Comparison of ENCODE assay signal across 12 cellular contexts in the genomic region with DNA sequence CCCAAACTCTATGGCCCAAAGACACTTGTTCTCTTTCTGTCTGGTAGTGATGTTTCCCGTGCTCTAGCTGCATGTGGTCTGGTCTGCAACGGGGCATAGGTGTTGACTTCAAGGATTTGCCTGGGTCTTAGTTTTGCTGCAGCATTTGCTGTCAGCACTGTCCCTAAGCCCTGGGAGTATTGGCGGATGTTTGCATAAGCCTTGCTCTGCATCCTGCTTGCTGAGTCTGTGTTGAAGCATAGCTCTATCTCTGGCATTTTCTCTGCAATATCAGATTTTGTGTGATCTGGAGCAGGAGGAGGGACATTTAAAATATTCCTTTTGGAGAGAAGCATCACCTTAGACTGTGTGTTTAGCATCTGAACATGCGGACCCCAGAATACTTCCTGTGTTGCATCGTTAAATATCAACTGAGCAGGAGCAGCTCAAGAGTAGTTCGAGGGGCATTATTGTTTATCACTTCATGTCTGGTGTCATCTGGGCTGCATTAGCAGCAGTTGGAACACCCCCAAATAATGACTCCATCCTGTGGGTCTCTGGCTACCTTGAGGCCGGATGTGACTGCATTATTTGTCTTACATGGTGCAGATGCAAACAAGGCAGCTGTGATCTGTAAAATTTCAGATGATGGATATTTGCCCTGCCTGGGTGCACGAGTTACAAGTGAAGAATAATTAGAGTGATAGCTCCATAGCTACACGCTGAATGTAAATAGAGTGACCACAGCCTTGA.
DNase-seq lines count a peak whose midpoint lies in the region; ATAC-seq, FAIRE-seq and TF ChIP-seq lines count a peak whose summit lies in the region.
"Had no signal": no experiment of that assay in that cellular context is flagged by ENCODE, and none has a peak within 500 bp of the region (broad histone marks: within the 10 kb centered on the region; RNA-seq: fewer than 3 reads in every experiment).

No MANE protein-coding gene starts in this region.

- H3K27ac ChIP-seq in AG04450 (ENCODE audit: low read depth, low read length) = no peak overlapping the region
- H3K27ac ChIP-seq in endodermal cell (ENCODE audit: low read depth, low read length) = no peak overlapping the region
- H3K27ac ChIP-seq in kidney (ENCODE audit: low read depth in 2 of 2, low read length in 2 of 2) = no peak overlapping the region
- H3K27ac ChIP-seq in left ventricle myocardium inferior (replicated peaks) = no peak overlapping the region

- H3K4me3 Mint-ChIP-seq in endodermal cell = no peak overlapping the region
- H3K4me3 Mint-ChIP-seq: stimulated activated memory B cell treated with anti-CD40 and anti-IgM and Interleukin-4, amounts not matched to agents 10 μg/mL and 1 μg/mL and 100 μg/mL, for 72 hours had no signal

- POLR2A ChIA-PET in AG04450 (lab: Yijun Ruan, JAX) = no interaction called here

- H3K9me3 Mint-ChIP-seq in endodermal cell = no peaks in the 10 kb centered on the region
- H3K9me3 Mint-ChIP-seq: stimulated activated memory B cell treated with anti-CD40 and anti-IgM and Interleukin-4, amounts not matched to agents 10 μg/mL and 1 μg/mL and 100 μg/mL, for 72 hours had no signal

- TF ChIP-seq CTCF in AG04450 (IDR thresholded peaks at IDR 0.05; ENCODE audit: low read depth, low read length) (no peak), endodermal cell (conservative IDR thresholded peaks at IDR 0.05) (no peak), kidney (IDR thresholded peaks at IDR 0.05; ENCODE audit: borderline replicate concordance, extremely low read depth, insufficient read depth) (no peak), left ventricle myocardium inferior (IDR thresholded peaks at IDR 0.05; ENCODE audit: borderline replicate concordance) (no peak)

- no peak overlapping the region for H3K27ac Mint-ChIP-seq in endodermal cell
- H3K27ac Mint-ChIP-seq: stimulated activated memory B cell treated with anti-CD40 and anti-IgM and Interleukin-4, amounts not matched to agents 10 μg/mL and 1 μg/mL and 100 μg/mL, for 72 hours had no signal

- DNase-seq in AG04450 (ENCODE audit: low read depth, low spot score) = peak; percentile 26
- DNase-seq in EL = peak; percentile 78
- peak; percentile 59 for DNase-seq in M059J (ENCODE audit: low read depth)
- DNase-seq in endodermal cell = peak; percentile 61
- DNase-seq in NCI-H1048 (lab: John Stamatoyannopoulos, UW) = no peak
- DNase-seq in kidney = no peak
- DNase-seq in left ventricle myocardium inferior = no peak
- DNase-seq: NCI-H187 had no signal

- H3K27me3 ChIP-seq in AG04450 (ENCODE audit: control insufficient read depth, insufficient read depth, low read length) = no peaks in the 10 kb centered on the region
- H3K27me3 ChIP-seq in endodermal cell (ENCODE audit: control insufficient read depth, insufficient read depth, low read length, poor library complexity, severe bottlenecking) = peaks cover 40% of the 10 kb centered on the region
- no peaks in the 10 kb centered on the region for H3K27me3 ChIP-seq in left ventricle myocardium inferior (ENCODE audit: low read depth)

- H3K9ac ChIP-seq in endodermal cell (ENCODE audit: extremely low read depth, low read length, poor library complexity, severe bottlenecking) = no peak overlapping the region
- H3K9ac ChIP-seq in kidney (ENCODE audit: low read length in 2 of 2) = no peak overlapping the region

- ATAC-seq in HG03196 (IDR thresholded peaks at IDR 0.05; ENCODE audit: unreplicated experiment) = no peak
- ATAC-seq: K562 had no signal

- H3K4me3 ChIP-seq in AG04450 (ENCODE audit: low read depth, low read length) (no peak overlapping the region), endodermal cell (ENCODE audit: low read length) (no peak overlapping the region), kidney (ENCODE audit: low read length in 2 of 2) (no peak overlapping the region), left ventricle myocardium inferior (no peak overlapping the region)
- H3K4me3 ChIP-seq: K562 had no signal

- H3K36me3 ChIP-seq in endodermal cell (ENCODE audit: control insufficient read depth, insufficient read depth, low read length) (no peaks in the 10 kb centered on the region), kidney (ENCODE audit: control insufficient read depth in 1 of 2, insufficient read depth in 2 of 2, low read length in 2 of 2) (no peaks in the 10 kb centered on the region), left ventricle myocardium inferior (no peaks in the 10 kb centered on the region)

- FAIRE-seq in kidney (lab: Jason Lieb, UNC) = no peak
- FAIRE-seq: G401.6, K562 had no signal

- H3K4me1 ChIP-seq in endodermal cell (ENCODE audit: control insufficient read depth, insufficient read depth, low read length) (peaks cover 2% of the 10 kb centered on the region), kidney (ENCODE audit: control insufficient read depth in 1 of 2, insufficient read depth in 1 of 2, low read depth in 1 of 2, low read length in 2 of 2) (peaks cover 0 to 5% of the 10 kb centered on the region in 2 donors), left ventricle myocardium inferior (no peaks in the 10 kb centered on the region)

- no peaks in the 10 kb centered on the region for H3K36me3 Mint-ChIP-seq in endodermal cell (ENCODE audit: low read depth)
- H3K36me3 Mint-ChIP-seq: stimulated activated memory B cell treated with anti-CD40 and anti-IgM and Interleukin-4, amounts not matched to agents 10 μg/mL and 1 μg/mL and 100 μg/mL, for 72 hours had no signal

- peaks cover 10% of the 10 kb centered on the region for H3K4me1 Mint-ChIP-seq in endodermal cell

- CTCF ChIA-PET in AG04450 (lab: Charles Lee) = interaction anchor here (1.8 to 2.7 kb wide), 2 partner anchors 17 to 58 kb away, joined by 7 to 10 read pairs; no protein-coding TSS in a partner anchor

- intact Hi-C loops in kidney (cut with DNase I) (no loop called here), left ventricle myocardium inferior (cut with micrococcal nuclease) (no loop called here)

- WGBS in endodermal cell (ENCODE audit: insufficient coverage in 1 of 2, insufficient read length in 1 of 2), 2 experiments = 78 to 94% methylated on average over 7 to 9 of the region's 9 CpGs

- H3K9me3 ChIP-seq in AG04450 (ENCODE audit: control insufficient read depth, insufficient read depth, low read length) (no peaks in the 10 kb centered on the region), endodermal cell (ENCODE audit: control insufficient read depth, low read length) (no peaks in the 10 kb centered on the region), kidney (ENCODE audit: control insufficient read depth in 1 of 2, low read length in 2 of 2) (no peaks in the 10 kb centered on the region), left ventricle myocardium inferior (replicated peaks) (no peaks in the 10 kb centered on the region)

- peaks cover 33% of the 10 kb centered on the region for H3K27me3 Mint-ChIP-seq in endodermal cell (ENCODE audit: insufficient read depth)

Comparison
In these comparisons a context has a peak if more than half of its experiments do, and no peak if none do; other contexts are left out.
1. DNase-seq: peak in AG04450 (single experiment), EL (single experiment), M059J (single experiment) and endodermal cell (single experiment); none in NCI-H1048 (single experiment), kidney (single experiment) and left ventricle myocardium inferior (single experiment).